Comparison of ENCODE assay signal across 8 cellular contexts in the genomic region with DNA sequence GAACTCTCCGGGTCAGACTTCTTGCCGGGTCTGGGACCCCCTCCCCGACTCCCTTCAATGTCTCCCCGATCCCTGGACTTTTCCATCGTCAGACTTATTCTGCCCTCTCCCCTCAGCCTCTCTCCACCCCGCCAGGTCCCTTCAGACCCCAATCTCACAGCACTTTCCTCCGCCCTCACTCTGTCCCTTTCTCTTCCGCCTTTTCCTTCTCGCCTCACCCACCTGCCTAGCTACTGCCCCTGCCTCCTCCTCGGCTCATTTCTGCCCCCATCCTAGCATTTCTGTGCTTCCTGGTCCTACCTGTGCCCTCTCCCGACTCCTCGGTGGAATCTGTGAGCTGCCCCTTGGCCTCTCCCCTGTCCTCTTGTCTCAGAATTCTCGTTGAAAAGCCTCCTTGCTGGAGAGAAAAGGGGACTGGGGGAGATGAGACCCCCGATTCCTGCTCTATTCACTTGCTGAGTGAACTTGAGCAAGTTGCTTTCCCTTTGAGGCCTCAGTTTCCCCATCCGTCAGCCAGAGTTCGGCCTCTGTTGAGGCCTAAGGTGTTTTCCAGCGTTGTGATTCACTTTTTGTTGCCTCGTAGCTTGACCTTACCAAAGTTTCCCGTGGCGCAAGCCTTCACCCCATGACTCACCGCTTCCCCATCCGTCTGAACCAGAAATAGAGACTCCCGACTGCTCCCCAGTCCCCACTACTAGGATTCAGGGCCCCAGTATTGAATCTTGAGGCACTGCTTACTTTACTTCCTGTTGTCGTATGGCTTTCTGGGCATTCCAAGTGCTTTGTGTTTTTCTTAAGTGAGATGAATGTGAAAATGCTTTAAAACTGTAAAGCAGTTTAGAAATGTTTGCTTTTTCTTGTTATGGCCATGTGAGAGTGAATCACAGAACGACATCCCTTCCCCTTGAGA. TPM values are rescaled to one million over a fixed set of nuclear protein-coding genes. Genes with fewer than 3 reads are reported as not detected.
DNase-seq lines count a peak whose midpoint lies in the region; ATAC-seq and TF ChIP-seq lines count a peak whose summit lies in the region.

No MANE protein-coding gene starts in this region.

- H3K18ac ChIP-seq in IMR-90 (ENCODE audit: low read depth, low read length), result peak overlapping the region; percentile 89

- peaks cover 16 to 52% of the 10 kb centered on the region in 2 experiments for H3K79me1 ChIP-seq in IMR-90 (ENCODE audit: low read depth in 1 of 2, low read length in 2 of 2)

- peak; percentile 15 for ATAC-seq in IMR-90 (ENCODE audit: low read depth)
- peak; percentile 53 for ATAC-seq in lung (ENCODE audit: insufficient read depth, low FRiP score)

- TF ChIP-seq CTCF in IMR-90 (conservative IDR thresholded peaks at IDR 0.05; ENCODE audit: low read depth, low read length) (no peak), VCaP (conservative IDR thresholded peaks at IDR 0.05) (no peak), dorsolateral prefrontal cortex (IDR thresholded peaks at IDR 0.05 in 54 of 56, conservative IDR thresholded peaks at IDR 0.05 in 2 of 56; ENCODE audit: low read depth in 1 of 56, partially characterized antibody in 56 of 56) (peak in 1 of 56 donors; percentile 10), lung (IDR thresholded peaks at IDR 0.05; ENCODE audit: control extremely low read depth, extremely low read depth) (no peak)

- peak overlapping the region; percentile 93 for H3K4ac ChIP-seq in IMR-90 (ENCODE audit: low read depth, low read length)

- intact Hi-C loops in IMR-90 (cut with micrococcal nuclease) (loop anchor here (5.0 to 10.0 kb wide), 2 partner anchors 80 to 147 kb away; a partner anchor contains a TSS), dorsolateral prefrontal cortex (cut with DNase I) (loop anchor here (1.0 to 10.0 kb wide), 7 partner anchors 79 to 493 kb away; a partner anchor contains a TSS)

- peaks cover 26% of the 10 kb centered on the region for H3K9me1 ChIP-seq in IMR-90 (ENCODE audit: insufficient read depth, low read length)

- peak overlapping the region; percentile 53 for H2BK5ac ChIP-seq in IMR-90 (ENCODE audit: low read depth, low read length, poor library complexity, severe bottlenecking)

- CTCF ChIA-PET in IMR-90 (lab: Yijun Ruan, JAX), result interaction anchor here (0.6 to 1.3 kb wide), 2 partner anchors 20 to 262 kb away, joined by 5 to 7 read pairs; no protein-coding TSS in a partner anchor

- peaks cover 7% of the 10 kb centered on the region for H3K4me1 ChIP-seq in IMR-90 (ENCODE audit: control insufficient read depth, insufficient read depth, low read length)
- peaks cover 12 to 17% of the 10 kb centered on the region in 2 donors for H3K4me1 ChIP-seq in lung (ENCODE audit: control insufficient read depth in 2 of 2, insufficient read depth in 2 of 2, low read length in 2 of 2)

- H3K27me3 ChIP-seq in IMR-90 (ENCODE audit: control insufficient read depth, insufficient read depth, low read length) (no peaks in the 10 kb centered on the region), dorsolateral prefrontal cortex (no peaks in the 10 kb centered on the region), lung (ENCODE audit: control insufficient read depth, insufficient read depth) (no peaks in the 10 kb centered on the region)

- peak overlapping the region; percentile 98 for H3K4me2 ChIP-seq in IMR-90 (ENCODE audit: low read depth, low read length)

- BruUV-seq in IMR-90 (replicated peaks; lab: Mats Ljungman, UMichigan), result no TSS peak

- H2BK20ac ChIP-seq in IMR-90 (ENCODE audit: low read depth, low read length), result 0 out of 2 replicates have a peak overlapping the region, but pooled peaks have one; percentile 8

- POLR2A ChIA-PET in IMR-90 (lab: Charles Lee; ENCODE audit: unreplicated experiment), result interaction anchor here (0.6 kb wide), 2 partner anchors 16 to 371 kb away, joined by 3 to 8 read pairs; no protein-coding TSS in a partner anchor

- H4K5ac ChIP-seq in IMR-90 (ENCODE audit: low read depth, low read length), result peak overlapping the region; percentile 95

- peak overlapping the region; percentile 78 for H2AK5ac ChIP-seq in IMR-90 (ENCODE audit: low read depth, low read length)

- in situ Hi-C loops in IMR-90 (cut with MboI; ENCODE audit: low sequenced_read_pairs), result no loop called here

- peak overlapping the region; percentile 53 to 89 for H4K8ac ChIP-seq in IMR-90 (ENCODE audit: low read depth in 2 of 2, low read length in 2 of 2)

- H2BK15ac ChIP-seq in IMR-90 (ENCODE audit: low read depth, low read length), result peak overlapping the region; percentile 72

- dilution Hi-C loops in IMR-90 (cut with HindIII; ENCODE audit: low sequenced_read_pairs, unreplicated experiment), result no loop called here

- H3K27ac ChIP-seq in IMR-90 (ENCODE audit: insufficient read depth, low read length) (peak overlapping the region; percentile 98), VCaP (peak overlapping the region; percentile 94), dorsolateral prefrontal cortex (peak overlapping the region in 56 of 59 donors; percentile 16 to 92 (median 84)), lung (ENCODE audit: low read depth in 1 of 2, low read length in 1 of 2) (peak overlapping the region; percentile 86 to 93)

- H2AFZ ChIP-seq in IMR-90 (replicated peaks; ENCODE audit: low read length, poor library complexity), result peak overlapping the region; percentile 84

- H2AK9ac ChIP-seq in IMR-90 (replicated peaks; ENCODE audit: low read depth, low read length, poor library complexity), result peak overlapping the region; percentile 95

- TF ChIP-seq POLR2A in IMR-90 (IDR thresholded peaks at IDR 0.05; ENCODE audit: low read depth, low read length), result peak; percentile 20; the same call in 1 of the 2 replicates

- H3K9me3 ChIP-seq in IMR-90 (ENCODE audit: control insufficient read depth, insufficient read depth, low read length), result no peaks in the 10 kb centered on the region
- no peaks in the 10 kb centered on the region for H3K9me3 ChIP-seq in lung (ENCODE audit: control insufficient read depth in 2 of 2, insufficient read depth in 1 of 2, low read length in 1 of 2)

- H2BK120ac ChIP-seq in IMR-90 (ENCODE audit: low read depth, low read length), result peak overlapping the region; percentile 78

- peak overlapping the region; percentile 90 for H3K4me3 ChIP-seq in IMR-90 (ENCODE audit: insufficient read depth, low read depth, low read length)
- peak overlapping the region; percentile 66 to 100 (median 95) for H3K4me3 ChIP-seq in dorsolateral prefrontal cortex
- peak overlapping the region; percentile 57 for H3K4me3 ChIP-seq in lung

- H3K56ac ChIP-seq in IMR-90 (ENCODE audit: extremely low read depth, insufficient read depth, low read length), result peak overlapping the region; percentile 57

- peaks cover 51% of the 10 kb centered on the region for H4K20me1 ChIP-seq in IMR-90 (ENCODE audit: insufficient read depth, low read length)

- peak overlapping the region; percentile 99 for H3K9ac ChIP-seq in IMR-90 (ENCODE audit: low read depth, low read length)

- TF ChIP-seq RAD21 in IMR-90 (IDR thresholded peaks at IDR 0.05; ENCODE audit: low read length), result no peak

- DNase-seq in NCI-H345 (lab: John Stamatoyannopoulos, UW) (peak; percentile 18), NCI-H345 treated with DMSO at 0.1 percent for 48 hours (lab: John Stamatoyannopoulos, UW; ENCODE audit: unreplicated experiment) (no peak), IMR-90 (peak; percentile 91), dorsolateral prefrontal cortex (peak in 2 of 10 donors; percentile 40 to 49), lung (ENCODE audit: low spot score) (peak; percentile 69), activated gamma-delta T cell (lab: John Stamatoyannopoulos, UW) (no peak)
- peak; percentile 68 for DNase-seq in stimulated activated CD8-positive, alpha-beta memory T cell treated with anti-CD3 and anti-CD28 coated beads, Interleukin-4, amount 100 ng/mL, for 48 hours

- H4K91ac ChIP-seq in IMR-90 (ENCODE audit: insufficient read depth, low read depth, low read length), result peak overlapping the region; percentile 89

- H3K23ac ChIP-seq in IMR-90 (ENCODE audit: low read depth, low read length), result peak overlapping the region; percentile 88

- peak overlapping the region; percentile 92 for H3K14ac ChIP-seq in IMR-90 (replicated peaks; ENCODE audit: low read depth, low read length)

- H3K36me3 ChIP-seq in IMR-90 (ENCODE audit: control insufficient read depth, insufficient read depth, low read length), result peaks cover 3% of the 10 kb centered on the region
- H3K36me3 ChIP-seq in lung (ENCODE audit: control insufficient read depth in 2 of 2, insufficient read depth in 2 of 2, low read length in 2 of 2), result no peaks in the 10 kb centered on the region

- WGBS in IMR-90 (ENCODE audit: extremely low coverage in 2 of 2, insufficient read length in 1 of 2), 2 experiments, result 1% methylated on average over 18 of the region's 25 CpGs; no CpG with 5 or more reads in 1 of the 2 experiments
- 0% methylated on average over 24 to 25 of the region's 25 CpGs for WGBS in lung, 2 donors

TF ChIP-seq in IMR-90, 13 proteins besides CTCF, POLR2A, EP300 and RAD21 (continues in another document):
- TF ChIP-seq SMC3 (IDR thresholded peaks at IDR 0.05; ENCODE audit: low read depth, low read length) (no peak), CEBPB (IDR thresholded peaks at IDR 0.05; ENCODE audit: low read depth, low read length) (peak; percentile 91), RFX5 (IDR thresholded peaks at IDR 0.05; ENCODE audit: low read depth, low read length) (no peak), MXI1 (IDR thresholded peaks at IDR 0.05; ENCODE audit: borderline replicate concordance, low read depth, low read length) (peak; percentile 40; the same call in 1 of the 2 replicates), MAFK (IDR thresholded peaks at IDR 0.05; ENCODE audit: low read depth, low read length) (no peak), RCOR1 (IDR thresholded peaks at IDR 0.05; ENCODE audit: insufficient replicate concordance, low read length) (no peak), FOS (IDR thresholded peaks at IDR 0.05; ENCODE audit: low read depth, low read length) (peak; percentile 96), MAZ (IDR thresholded peaks at IDR 0.05; ENCODE audit: borderline replicate concordance, low read depth, low read length) (peak; percentile 46; the same call in 1 of the 2 replicates)
- TF ChIP-seq, protein P1, sequence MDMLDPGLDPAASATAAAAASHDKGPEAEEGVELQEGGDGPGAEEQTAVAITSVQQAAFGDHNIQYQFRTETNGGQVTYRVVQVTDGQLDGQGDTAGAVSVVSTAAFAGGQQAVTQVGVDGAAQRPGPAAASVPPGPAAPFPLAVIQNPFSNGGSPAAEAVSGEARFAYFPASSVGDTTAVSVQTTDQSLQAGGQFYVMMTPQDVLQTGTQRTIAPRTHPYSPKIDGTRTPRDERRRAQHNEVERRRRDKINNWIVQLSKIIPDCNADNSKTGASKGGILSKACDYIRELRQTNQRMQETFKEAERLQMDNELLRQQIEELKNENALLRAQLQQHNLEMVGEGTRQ (IDR thresholded peaks at IDR 0.05; ENCODE audit: low read depth, low read length), result no peak

RNA-seq across cellular contexts. Expression of a gene that starts 0.9 kb away (rescaled TPM):
- total RNA-seq in IMR-90 (2012; rRNA removed) (30.3 and 40.5 TPM in 2 replicates), dorsolateral prefrontal cortex (100 to 1,000 TPM in 86 of 120 experiments, 10 to 100 TPM in 34; 68.7 to 154 (median 115) TPM), lung (10 to 100 TPM; 91.6 to 93.6 TPM)
- polyA plus RNA-seq in IMR-90 (2012; rRNA removed) (84.7 and 94.8 TPM in 2 replicates), lung (100 to 1,000 TPM; 147 to 162 TPM)
- 61.9 and 77.0 TPM in 2 replicates for polyA plus RNA-seq in IMR-90 (2012; cell fraction: cytosol; rRNA removed)
- polyA plus RNA-seq in IMR-90 (2012; cell fraction: nucleus; rRNA removed; ENCODE audit: low replicate concordance), result 11.4 and 40.7 TPM in 2 replicates

Comparison
In these comparisons a context has a peak if more than half of its experiments do, and no peak if none do; other contexts are left out.
1. DNase-seq: peak in NCI-H345 (single experiment), IMR-90 (single experiment), lung (single experiment) and stimulated activated CD8-positive, alpha-beta memory T cell treated with anti-CD3 and anti-CD28 coated beads, Interleukin-4, amount 100 ng/mL, for 48 hours (single experiment); none in NCI-H345 treated with DMSO at 0.1 percent for 48 hours (single experiment) and activated gamma-delta T cell (single experiment).
2. Peak in every context shown above with its lines, with median percentiles within 50 percentile points of each other: H3K27ac ChIP-seq and H3K4me3 ChIP-seq.